8 cellular contexts compared by ENCODE assay signal in genomic region chr3:115790759-115791158, GRCh38.
DNase-seq lines count a peak whose midpoint lies in the region; ATAC-seq and TF ChIP-seq lines count a peak whose summit lies in the region.

No MANE protein-coding gene starts in this region.

- H2BK120ac ChIP-seq in H9 (ENCODE audit: low read depth, low read length, poor library complexity, severe bottlenecking), result no peak overlapping the region

- H3K4me1 Mint-ChIP-seq in H9, result peaks cover 25 to 50% of the 10 kb centered on the region in 2 experiments

- no peak overlapping the region for H2BK15ac ChIP-seq in H9 (ENCODE audit: low read depth, low read length)

- H3K23me2 ChIP-seq in H9 (ENCODE audit: insufficient read length, low read depth, low read length, poor library complexity, severe bottlenecking), result no peaks in the 10 kb centered on the region

- no peaks in the 10 kb centered on the region; a peak in 1 of 5 replicates for H3K9me3 Mint-ChIP-seq in H9

- H3K36me3 ChIP-seq in lower lobe of right lung (no peaks in the 10 kb centered on the region), upper lobe of left lung (no peaks in the 10 kb centered on the region)

- no peak overlapping the region for H3K4me3 Mint-ChIP-seq in H9

- no peak overlapping the region for H3K56ac ChIP-seq in H9 (ENCODE audit: insufficient read length, low read depth, low read length)

- H3K27ac ChIP-seq in lower lobe of right lung, result no peak overlapping the region
- no peak overlapping the region for H3K27ac ChIP-seq in upper lobe of left lung
- H3K27ac ChIP-seq in H9 (ENCODE audit: insufficient read length, low read depth, low read length), result no peak overlapping the region

- H4K20me1 ChIP-seq in H9 (ENCODE audit: control insufficient read depth, insufficient read depth, insufficient read length), result no peaks in the 10 kb centered on the region

- no peak overlapping the region for H3K9ac ChIP-seq in H9 (ENCODE audit: extremely low read depth, insufficient read length, low read length)

- no peak overlapping the region for H4K5ac ChIP-seq in H9 (ENCODE audit: insufficient read length, low read depth, low read length)

- H3K4ac ChIP-seq in H9 (ENCODE audit: low read depth, low read length), result no peak overlapping the region

- H3K79me2 ChIP-seq in H9 (ENCODE audit: insufficient read depth, low read length), result no peaks in the 10 kb centered on the region

- no peak overlapping the region for H3T11ph ChIP-seq in H9 (ENCODE audit: low read length)

- TF ChIP-seq POLR2A in upper lobe of left lung (IDR thresholded peaks at IDR 0.05), result no peak

- no peaks in the 10 kb centered on the region for H3K27me3 ChIP-seq in lower lobe of right lung (ENCODE audit: low read depth)
- H3K27me3 ChIP-seq in upper lobe of left lung, result no peaks in the 10 kb centered on the region
- H3K27me3 ChIP-seq in H9 (ENCODE audit: insufficient read depth, low read length), result no peaks in the 10 kb centered on the region

- H3K4me2 ChIP-seq in H9 (ENCODE audit: insufficient read depth, insufficient read length, low read length), result no peak overlapping the region

- H4K8ac ChIP-seq in H9 (replicated peaks; ENCODE audit: insufficient read length, low read depth, low read length), result no peak overlapping the region

- peak overlapping the region in 1 of 3 experiments; percentile 72; a peak in 1 of 7 replicates for H3K27ac Mint-ChIP-seq in H9

- H3K79me1 ChIP-seq in H9 (ENCODE audit: insufficient read depth, low read depth, low read length, poor library complexity, severe bottlenecking), result no peaks in the 10 kb centered on the region

- H3K9me3 ChIP-seq in lower lobe of right lung (no peaks in the 10 kb centered on the region), upper lobe of left lung (no peaks in the 10 kb centered on the region), H9 (ENCODE audit: control insufficient read depth, low read depth, low read length) (no peaks in the 10 kb centered on the region)

- no peak overlapping the region for H2BK5ac ChIP-seq in H9 (ENCODE audit: insufficient read length, low read length)

- H3K36me3 Mint-ChIP-seq in H9 (ENCODE audit: insufficient read depth in 1 of 3, low read depth in 3 of 3), result peaks cover 0 to 3% (median 0%) of the 10 kb centered on the region in 3 experiments; a peak in 1 of 7 replicates

- H3K14ac ChIP-seq in H9 (ENCODE audit: insufficient read depth, low read length), result no peak overlapping the region

- ATAC-seq in GM19468 (IDR thresholded peaks at IDR 0.05; ENCODE audit: extremely low read depth, unreplicated experiment) (peak; percentile 28), lower lobe of right lung (peak; percentile 33 to 56), upper lobe of left lung (ENCODE audit: low FRiP score in 2 of 2) (peak; percentile 65 to 93)

- H3K4me3 ChIP-seq in lower lobe of right lung (no peak overlapping the region), upper lobe of left lung (no peak overlapping the region)

- WGBS in upper lobe of left lung, 2 donors, result 72 to 77% methylated on average over 3 of the region's 3 CpGs
- no CpG with 5 or more reads among the region's 3 CpGs for WGBS in H9 (ENCODE audit: extremely low coverage, insufficient read length, low lambda C conversion rate)

- no peak overlapping the region for H4K91ac ChIP-seq in H9 (ENCODE audit: insufficient read length, low read depth, low read length)

- H2BK12ac ChIP-seq in H9 (ENCODE audit: insufficient read length, low read depth, low read length), result no peak overlapping the region

- no peaks in the 10 kb centered on the region for H3K27me3 Mint-ChIP-seq in H9 (ENCODE audit: low read depth)

- H2AFZ ChIP-seq in H9 (ENCODE audit: low read length), result no peak overlapping the region

- no peak for TF ChIP-seq CTCF in lower lobe of right lung (IDR thresholded peaks at IDR 0.05)
- no peak for TF ChIP-seq CTCF in upper lobe of left lung (IDR thresholded peaks at IDR 0.05)
- TF ChIP-seq CTCF in H9 (conservative IDR thresholded peaks at IDR 0.05), result no peak

- no peak for TF ChIP-seq EP300 in upper lobe of left lung (IDR thresholded peaks at IDR 0.05)

- DNase-seq in NCI-H226, result peak; percentile 93
- DNase-seq in activated naive CD4-positive, alpha-beta T cell treated with Interleukin-2 at 50 U/mL for 16 hours, result peak; percentile 57
- no peak for DNase-seq in lower lobe of right lung
- DNase-seq in upper lobe of left lung, result peak in 1 of 2 donors; percentile 24
- DNase-seq in mesenteric fat pad (ENCODE audit: low spot score), result no peak
- no peak for DNase-seq in NCI-H1417 (lab: John Stamatoyannopoulos, UW)
- no peak for DNase-seq in H9

- H3K23ac ChIP-seq in H9 (ENCODE audit: insufficient read length, low read depth, low read length), result no peak overlapping the region

- no peak overlapping the region for H2AK5ac ChIP-seq in H9 (ENCODE audit: insufficient read length, low read length)

- H3K4me1 ChIP-seq in lower lobe of right lung (no peaks in the 10 kb centered on the region), upper lobe of left lung (no peaks in the 10 kb centered on the region), H9 (ENCODE audit: insufficient read depth, low read length) (no peaks in the 10 kb centered on the region; the same call in 1 of the 2 replicates)

- intact Hi-C loops in lower lobe of right lung (cut with DNase I), result no loop called here

- H2BK20ac ChIP-seq in H9 (ENCODE audit: low read depth, low read length, poor library complexity, severe bottlenecking), result no peak overlapping the region

- no peak overlapping the region for H3K18ac ChIP-seq in H9 (ENCODE audit: insufficient read length, low read depth, low read length)

Comparison
In these comparisons a context has a peak if more than half of its experiments do, and no peak if none do; other contexts are left out.
1. ATAC-seq: peak in every context shown above with its lines; median percentile 79 in upper lobe of left lung; 44 in lower lobe of right lung; 28 in GM19468.
2. DNase-seq: peak in NCI-H226 (single experiment) and activated naive CD4-positive, alpha-beta T cell treated with Interleukin-2 at 50 U/mL for 16 hours (single experiment); none in lower lobe of right lung (single experiment), mesenteric fat pad (single experiment), NCI-H1417 (0 of 3) and H9 (single experiment).